22 cellular contexts compared by ENCODE assay signal in genomic region chr4:80065601-80066000, GRCh38.
"Had no signal": no experiment of that assay in that cellular context is flagged by ENCODE, and none has a peak within 500 bp of the region (broad histone marks: within the 10 kb centered on the region; RNA-seq: fewer than 3 reads in every experiment).

No MANE protein-coding gene starts in this region.

- H3K9me3 Mint-ChIP-seq: activated CD4-positive, alpha-beta T cell treated with anti-CD3 and anti-CD28 coated beads, Interleukin-2, amount 10 ng/mL, durations not matched to agents 7 days and 5 days; activated naive CD4-positive, alpha-beta T cell treated with anti-CD3 and anti-CD28 coated beads, Interleukin-2, amount 10 ng/mL, durations not matched to agents 7 days and 5 days; activated T-cell treated with anti-CD3 and anti-CD28 coated beads, Interleukin-2, amount 50 U/mL, for 4 hours; dendritic cell treated with granulocyte-macrophage colony-stimulating factor and Interleukin-4, amounts not matched to agents 40 ng/mL and 50 ng/mL, for 4 days; nephron; stimulated activated effector memory CD8-positive, alpha-beta T cell treated with anti-CD3 and anti-CD28 coated beads, Interleukin-12 subunit alpha, Interleukin-12 subunit beta, amount 100 ng/mL, for 72 hours; stimulated activated naive CD8-positive, alpha-beta T cell treated with anti-CD3 and anti-CD28 coated beads, Interleukin-15, amount 100 ng/mL, for 72 hours; T-helper 2 cell treated with Interferon-gamma antibody and Interleukin-4, amounts not matched to agents 5 μg/mL and 100 μg/mL, for 36 hours had no signal

- H3K27ac ChIP-seq: cardiac muscle cell, foreskin keratinocyte, left ventricle myocardium inferior, pancreas, psoas muscle, suprapubic skin, tibial nerve, VCaP had no signal

- H3K27me3 Mint-ChIP-seq: activated CD4-positive, alpha-beta T cell treated with anti-CD3 and anti-CD28 coated beads, Interleukin-2, amount 10 ng/mL, durations not matched to agents 7 days and 5 days; activated naive CD4-positive, alpha-beta T cell treated with anti-CD3 and anti-CD28 coated beads, Interleukin-2, amount 10 ng/mL, durations not matched to agents 7 days and 5 days; dendritic cell treated with granulocyte-macrophage colony-stimulating factor and Interleukin-4, amounts not matched to agents 40 ng/mL and 50 ng/mL, for 4 days; stimulated activated naive CD8-positive, alpha-beta T cell treated with anti-CD3 and anti-CD28 coated beads, Interleukin-15, amount 100 ng/mL, for 72 hours had no signal

- H3K27ac Mint-ChIP-seq: activated CD4-positive, alpha-beta T cell treated with anti-CD3 and anti-CD28 coated beads, Interleukin-2, amount 10 ng/mL, durations not matched to agents 7 days and 5 days; activated naive CD4-positive, alpha-beta T cell treated with anti-CD3 and anti-CD28 coated beads, Interleukin-2, amount 10 ng/mL, durations not matched to agents 7 days and 5 days; dendritic cell treated with granulocyte-macrophage colony-stimulating factor and Interleukin-4, amounts not matched to agents 40 ng/mL and 50 ng/mL, for 4 days; nephron; stimulated activated effector memory CD8-positive, alpha-beta T cell treated with anti-CD3 and anti-CD28 coated beads, Interleukin-12 subunit alpha, Interleukin-12 subunit beta, amount 100 ng/mL, for 72 hours; stimulated activated naive CD8-positive, alpha-beta T cell treated with anti-CD3 and anti-CD28 coated beads, Interleukin-15, amount 100 ng/mL, for 72 hours; T-helper 2 cell treated with Interferon-gamma antibody and Interleukin-4, amounts not matched to agents 5 μg/mL and 100 μg/mL, for 36 hours had no signal

- H3K4me3 ChIP-seq: cardiac muscle cell, left ventricle myocardium inferior, pancreas, psoas muscle, suprapubic skin, tibial nerve had no signal

- H3K27me3 ChIP-seq: cardiac muscle cell, foreskin keratinocyte, pancreas, suprapubic skin, tibial nerve had no signal

- H3K4me1 ChIP-seq: psoas muscle had no signal

- H3K36me3 ChIP-seq: pancreas had no signal

- H3K9me3 ChIP-seq: left ventricle myocardium inferior, pancreas, psoas muscle, suprapubic skin, tibial nerve had no signal

- ATAC-seq: activated T-cell treated with anti-CD3 and anti-CD28 coated beads, Interleukin-2, amount 50 U/mL, for 4 hours; foreskin keratinocyte; pancreas; psoas muscle; right cardiac atrium; stimulated activated effector memory CD8-positive, alpha-beta T cell treated with anti-CD3 and anti-CD28 coated beads, Interleukin-12 subunit alpha, Interleukin-12 subunit beta, amount 100 ng/mL, for 72 hours; stimulated activated naive CD8-positive, alpha-beta T cell treated with anti-CD3 and anti-CD28 coated beads, Interleukin-15, amount 100 ng/mL, for 72 hours had no signal

- H3K4me3 Mint-ChIP-seq: activated CD4-positive, alpha-beta T cell treated with anti-CD3 and anti-CD28 coated beads, Interleukin-2, amount 10 ng/mL, durations not matched to agents 7 days and 5 days; activated naive CD4-positive, alpha-beta T cell treated with anti-CD3 and anti-CD28 coated beads, Interleukin-2, amount 10 ng/mL, durations not matched to agents 7 days and 5 days; activated T-cell treated with anti-CD3 and anti-CD28 coated beads, Interleukin-2, amount 50 U/mL, for 4 hours; dendritic cell treated with granulocyte-macrophage colony-stimulating factor and Interleukin-4, amounts not matched to agents 40 ng/mL and 50 ng/mL, for 4 days; nephron; stimulated activated effector memory CD8-positive, alpha-beta T cell treated with anti-CD3 and anti-CD28 coated beads, Interleukin-12 subunit alpha, Interleukin-12 subunit beta, amount 100 ng/mL, for 72 hours; stimulated activated naive CD8-positive, alpha-beta T cell treated with anti-CD3 and anti-CD28 coated beads, Interleukin-15, amount 100 ng/mL, for 72 hours; T-helper 2 cell treated with Interferon-gamma antibody and Interleukin-4, amounts not matched to agents 5 μg/mL and 100 μg/mL, for 36 hours had no signal

- DNase-seq: activated CD4-positive, alpha-beta T cell treated with anti-CD3 and anti-CD28 coated beads, Interleukin-2, amount 10 ng/mL, durations not matched to agents 7 days and 5 days; activated CD8-positive, alpha-beta memory T cell treated with anti-CD3 and anti-CD28 coated beads for 24 hours; activated CD8-positive, alpha-beta memory T cell treated with anti-CD3 and anti-CD28 coated beads, Interleukin-2, amount 50 U/mL, for 48 hours; activated effector memory CD4-positive, alpha-beta T cell treated with anti-CD3 and anti-CD28 coated beads, Interleukin-2, amount 50 U/mL, for 16 hours; activated naive CD4-positive, alpha-beta T cell treated with anti-CD3 and anti-CD28 coated beads, Interleukin-2, amount 10 ng/mL, durations not matched to agents 7 days and 5 days; activated T-cell treated with anti-CD3 and anti-CD28 coated beads, Interleukin-2, amount 50 U/mL, for 4 hours; effector CD4-positive, alpha-beta T cell; foreskin keratinocyte; left ventricle myocardium inferior; pancreas; psoas muscle; right cardiac atrium; stimulated activated CD4-positive, alpha-beta T cell treated with anti-CD3 and anti-CD28 coated beads, Interleukin-12 subunit alpha, Interleukin-12 subunit beta, amount 100 ng/mL, for 4 hours; stimulated activated naive CD8-positive, alpha-beta T cell treated with anti-CD3 and anti-CD28 coated beads, Interleukin-15, amount 100 ng/mL, for 72 hours had no signal
